ENCODE assay signal across 10 cellular contexts in the genomic region with DNA sequence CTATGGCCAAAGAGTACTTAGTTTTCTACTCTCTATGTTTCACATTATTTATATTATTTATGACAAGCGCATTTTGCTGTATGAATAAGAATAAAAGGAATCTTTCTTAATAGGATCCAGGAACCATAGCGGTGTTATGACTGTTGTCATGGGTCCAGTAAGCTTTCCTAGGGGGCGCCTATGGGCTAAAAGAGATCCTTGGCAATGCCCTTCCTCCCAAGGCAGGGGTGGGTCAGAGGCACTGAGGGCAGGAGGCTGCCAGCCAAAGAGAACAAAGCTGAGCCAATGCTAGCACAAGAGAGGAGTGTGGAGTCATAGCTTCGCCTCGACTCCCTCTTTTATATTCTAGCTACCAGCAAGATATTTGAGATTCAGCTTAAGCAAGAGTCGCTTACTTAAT.
A peak's percentile ranks its signal among the peaks of the same experiment; 100 is the strongest.
DNase-seq lines count a peak whose midpoint lies in the region; ATAC-seq and TF ChIP-seq lines count a peak whose summit lies in the region.
"Had no signal": no experiment of that assay in that cellular context is flagged by ENCODE, and none has a peak within 500 bp of the region (broad histone marks: within the 10 kb centered on the region; RNA-seq: fewer than 3 reads in every experiment).

No MANE protein-coding gene starts in this region.

- TF ChIP-seq CTCF in foreskin keratinocyte (conservative IDR thresholded peaks at IDR 0.05), result peak; percentile 49

- DNase-seq in NCI-H2171 treated with DMSO at 0.1 percent for 48 hours (lab: John Stamatoyannopoulos, UW) (peak; percentile 3), NCI-H2171 (lab: John Stamatoyannopoulos, UW) (no peak), SW480 (ENCODE audit: low spot score) (peak; percentile 21), foreskin keratinocyte (peak; percentile 24 to 28), superior temporal gyrus (ENCODE audit: extremely low spot score) (peak; percentile 95), GOT3 (lab: John Stamatoyannopoulos, UW) (no peak)
- DNase-seq: retina had no signal

- H3K27me3 ChIP-seq in foreskin keratinocyte, result no peaks in the 10 kb centered on the region

- H3K4me1 ChIP-seq in foreskin keratinocyte, result peaks cover 3% of the 10 kb centered on the region

- ATAC-seq in foreskin keratinocyte, result peak; percentile 79
- no peak for ATAC-seq in HG02970 (IDR thresholded peaks at IDR 0.05; ENCODE audit: low FRiP score, unreplicated experiment)
- ATAC-seq in GM21576 (IDR thresholded peaks at IDR 0.05; ENCODE audit: unreplicated experiment), result no peak
- ATAC-seq: K562 had no signal

- H3K27ac ChIP-seq in foreskin keratinocyte, result no peak overlapping the region

Comparison
In these comparisons a context has a peak if more than half of its experiments do, and no peak if none do; other contexts are left out.
1. DNase-seq: peak in NCI-H2171 treated with DMSO at 0.1 percent for 48 hours (single experiment), SW480 (single experiment), foreskin keratinocyte (2 of 2) and superior temporal gyrus (single experiment); none in NCI-H2171 (single experiment) and GOT3 (single experiment).